Comparison of ENCODE assay signal across 8 cellular contexts in genomic region chr2:178450574-178451429, GRCh38. TPM values are rescaled to one million over a fixed set of nuclear protein-coding genes. Genes with fewer than 3 reads are reported as not detected.
DNase-seq lines count a peak whose midpoint lies in the region; ATAC-seq lines count a peak whose summit lies in the region.

PJVK (plus strand) TSS chr2:178451378; CDS start chr2:178453410, 2,032 bp downstream.
PRKRA (minus strand) TSS chr2:178451175; CDS start chr2:178451030, 145 bp downstream.

- no peaks in the 10 kb centered on the region for H3K27me3 Mint-ChIP-seq in memory B cell

- H3K9me3 Mint-ChIP-seq in memory B cell: no peaks in the 10 kb centered on the region

- H3K27ac ChIP-seq in effector memory CD4-positive, alpha-beta T cell (ENCODE audit: insufficient read depth, low read length, poor library complexity, severe bottlenecking): peak within 1 kb of the TSS; percentile 96

- no peaks in the 10 kb centered on the region for H3K9me3 ChIP-seq in effector memory CD4-positive, alpha-beta T cell (ENCODE audit: control insufficient read depth, low read length)

- peaks cover 11% of the 10 kb centered on the region for H3K36me3 Mint-ChIP-seq in memory B cell

- H3K27ac Mint-ChIP-seq in memory B cell: peak within 1 kb of the TSS; percentile 96

- H3K4me1 ChIP-seq in effector memory CD4-positive, alpha-beta T cell (ENCODE audit: control insufficient read depth, insufficient read depth, low read length, poor library complexity, severe bottlenecking): peaks cover 13% of the 10 kb centered on the region

- ATAC-seq in GM21360 (IDR thresholded peaks at IDR 0.05; ENCODE audit: unreplicated experiment) (peak; percentile 75), memory B cell (ENCODE audit: low read depth) (peak; percentile 80)

- H3K4me3 Mint-ChIP-seq in memory B cell: peak within 1 kb of the TSS; percentile 91

- H3K4me1 Mint-ChIP-seq in memory B cell: peaks cover 13% of the 10 kb centered on the region

- DNase-seq in COLO829 (ENCODE audit: low spot score): peak; percentile 91
- peak; percentile 95 for DNase-seq in HT-29 (ENCODE audit: low spot score)
- peak; percentile 91 for DNase-seq in NK-92 treated with Interleukin-12 subunit alpha and Interleukin-12 subunit beta, amount 100 ng/mL, for 24 hours (lab: John Stamatoyannopoulos, UW)
- peak; percentile 91 to 92 for DNase-seq in activated CD8-positive, alpha-beta memory T cell treated with anti-CD3 and anti-CD28 coated beads for 4 hours (ENCODE audit: low read depth in 2 of 2)
- peak; percentile 90 to 93 (median 92) for DNase-seq in effector memory CD4-positive, alpha-beta T cell
- peak; percentile 93 to 94 for DNase-seq in memory B cell (ENCODE audit: low spot score in 2 of 2)
- peak; percentile 88 for DNase-seq in stimulated activated CD8-positive, alpha-beta memory T cell treated with anti-CD3 and anti-CD28 coated beads, Interleukin-12 subunit alpha, Interleukin-12 subunit beta, amount 100 ng/mL, for 1 hour (ENCODE audit: low read depth)

- H3K4me3 ChIP-seq in effector memory CD4-positive, alpha-beta T cell (ENCODE audit: insufficient read depth, low read depth, low read length, poor library complexity, severe bottlenecking): peak within 1 kb of the TSS; percentile 85

- H3K27me3 ChIP-seq in effector memory CD4-positive, alpha-beta T cell (replicated peaks; ENCODE audit: control insufficient read depth, insufficient read depth, low read length, poor library complexity, severe bottlenecking): no peaks in the 10 kb centered on the region

- H3K36me3 ChIP-seq in effector memory CD4-positive, alpha-beta T cell (ENCODE audit: control insufficient read depth, insufficient read depth, low read length): peaks cover 8% of the 10 kb centered on the region

RNA-seq across cellular contexts. Expression of gene PJVK, which starts in this region (rescaled TPM):
- 0.23 and 0.26 TPM in 2 replicates for total RNA-seq in HT-29 (2014; rRNA removed; shearing (Covaris generic))

RNA-seq across cellular contexts. Expression of gene PRKRA, which starts in this region (rescaled TPM):
- 45.1 and 53.5 TPM in 2 replicates for total RNA-seq in HT-29 (2014; rRNA removed; shearing (Covaris generic))

Comparison
In these comparisons a context has a peak if more than half of its experiments do, and no peak if none do; other contexts are left out.
1. Peak in every context shown above with its lines: DNase-seq, ATAC-seq, H3K4me3 ChIP-seq and H3K27ac ChIP-seq.